Comparison of ENCODE assay signal across 1 cellular context in the genomic region with DNA sequence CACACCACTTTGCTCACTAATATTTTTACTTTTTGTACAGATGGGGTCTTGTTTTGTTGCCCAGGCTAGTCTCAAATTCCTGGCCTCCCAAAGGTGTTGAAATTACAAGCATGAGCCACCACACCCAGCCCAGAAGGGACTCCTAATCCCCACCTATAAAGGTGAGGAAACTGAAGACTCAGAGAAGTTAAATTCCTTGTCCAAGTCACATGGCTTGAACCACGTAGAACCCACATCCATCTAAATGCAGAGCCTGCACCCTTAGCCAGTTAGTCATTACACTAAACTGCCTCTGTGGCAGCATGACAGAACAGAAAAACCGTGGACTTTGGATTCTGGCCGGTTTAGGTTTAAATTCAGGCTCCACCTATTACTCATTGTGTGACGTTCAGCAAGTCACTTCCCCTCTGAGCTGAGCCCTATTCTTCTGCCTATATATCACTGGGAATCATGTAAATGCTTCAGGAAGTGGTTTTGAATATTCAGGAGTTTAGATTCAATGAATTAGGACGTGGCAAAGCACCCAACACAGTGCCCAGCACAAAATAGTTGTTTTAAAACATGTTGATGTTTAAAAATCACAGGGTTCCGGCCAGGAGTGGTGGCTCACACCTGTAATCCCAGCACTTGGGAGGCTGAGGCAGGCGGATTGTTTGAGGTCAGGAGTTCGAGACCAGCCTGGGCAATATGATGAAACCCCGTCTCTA.
A peak's percentile ranks its signal among the peaks of the same experiment; 100 is the strongest.
TF ChIP-seq lines count a peak whose summit lies in the region.

No MANE protein-coding gene starts in this region.

TF ChIP-seq in HepG2, 621 proteins besides CTCF, POLR2A, EP300 and RAD21 (continued from another document and continues in another):
- TF ChIP-seq NR2F1 (CRISPR knock-in tag; IDR thresholded peaks at IDR 0.05), result no peak
- no peak; the same call in 1 of the 2 replicates for TF ChIP-seq HDAC1 (CRISPR knock-in tag; IDR thresholded peaks at IDR 0.05)
- peak; percentile 76 for TF ChIP-seq ZNF772 (CRISPR knock-in tag; IDR thresholded peaks at IDR 0.05)
- peak; percentile 41; the same call in 1 of the 2 replicates for TF ChIP-seq ZC3H13 (CRISPR knock-in tag; IDR thresholded peaks at IDR 0.05)
- no peak for TF ChIP-seq PRMT3 (CRISPR knock-in tag; IDR thresholded peaks at IDR 0.05; ENCODE audit: borderline replicate concordance, low read depth)
- TF ChIP-seq ZNF12 (CRISPR knock-in tag; IDR thresholded peaks at IDR 0.05), result no peak
- no peak for TF ChIP-seq TOE1 (CRISPR knock-in tag; IDR thresholded peaks at IDR 0.05)
- peak; percentile 69; the same call in 1 of the 2 replicates for TF ChIP-seq SOX5 (CRISPR knock-in tag; IDR thresholded peaks at IDR 0.05; ENCODE audit: borderline replicate concordance)
- no peak for TF ChIP-seq MBD4 (IDR thresholded peaks at IDR 0.05; ENCODE audit: borderline replicate concordance, low read length)
- 0 out of 2 replicates have a peak, but pooled peaks have one; percentile 19 for TF ChIP-seq ZNF263 (CRISPR knock-in tag; IDR thresholded peaks at IDR 0.05)
- TF ChIP-seq FOXP1 (IDR thresholded peaks at IDR 0.05), result no peak
- no peak for TF ChIP-seq FOXP1 (CRISPR knock-in tag; IDR thresholded peaks at IDR 0.05)
- no peak for TF ChIP-seq CERS6 (CRISPR knock-in tag; IDR thresholded peaks at IDR 0.05)
- TF ChIP-seq ZBTB25 (CRISPR knock-in tag; IDR thresholded peaks at IDR 0.05), result no peak
- no peak for TF ChIP-seq ZNF282 (IDR thresholded peaks at IDR 0.05; ENCODE audit: partially characterized antibody)
- no peak for TF ChIP-seq ZFP41 (CRISPR knock-in tag; IDR thresholded peaks at IDR 0.05; ENCODE audit: borderline replicate concordance)
- TF ChIP-seq YEATS4 (CRISPR knock-in tag; IDR thresholded peaks at IDR 0.05; ENCODE audit: borderline replicate concordance), result peak; percentile 90
- TF ChIP-seq ZNF337 (CRISPR knock-in tag; IDR thresholded peaks at IDR 0.05; ENCODE audit: borderline replicate concordance, low read depth), result no peak
- no peak for TF ChIP-seq ZNF350 (CRISPR knock-in tag; IDR thresholded peaks at IDR 0.05; ENCODE audit: borderline replicate concordance, low read depth)
- no peak for TF ChIP-seq CEBPZ (IDR thresholded peaks at IDR 0.05; ENCODE audit: low read length)
- TF ChIP-seq SP5 (CRISPR knock-in tag; IDR thresholded peaks at IDR 0.05; ENCODE audit: borderline replicate concordance, low read depth), result 0 out of 2 replicates have a peak, but pooled peaks have one; percentile 42
- no peak for TF ChIP-seq SMARCC2 (IDR thresholded peaks at IDR 0.05)
- no peak for TF ChIP-seq ZFP91 (CRISPR knock-in tag; IDR thresholded peaks at IDR 0.05; ENCODE audit: borderline replicate concordance)
- TF ChIP-seq REPIN1 (CRISPR knock-in tag; IDR thresholded peaks at IDR 0.05; ENCODE audit: borderline replicate concordance, low read depth), result 0 out of 2 replicates have a peak, but pooled peaks have one; percentile 36
- TF ChIP-seq SP140L (CRISPR knock-in tag; IDR thresholded peaks at IDR 0.05; ENCODE audit: borderline replicate concordance), result no peak
- TF ChIP-seq ZNF687 (CRISPR knock-in tag; IDR thresholded peaks at IDR 0.05), result no peak
- TF ChIP-seq CC2D1A (CRISPR knock-in tag; IDR thresholded peaks at IDR 0.05), result no peak
- peak; percentile 70; the same call in 1 of the 2 replicates for TF ChIP-seq ZNF747 (CRISPR knock-in tag; IDR thresholded peaks at IDR 0.05; ENCODE audit: borderline replicate concordance)
- TF ChIP-seq ZNF780A (CRISPR knock-in tag; IDR thresholded peaks at IDR 0.05), result no peak
- no peak for TF ChIP-seq NCOA1 (CRISPR knock-in tag; IDR thresholded peaks at IDR 0.05)
- TF ChIP-seq ZSCAN12 (CRISPR knock-in tag; IDR thresholded peaks at IDR 0.05), result no peak
- no peak for TF ChIP-seq CCAR2 (optimal IDR thresholded peaks at IDR 0.05; ENCODE audit: low read depth, low read length)
- peak; percentile 79; the same call in 1 of the 2 replicates for TF ChIP-seq CHD4 (IDR thresholded peaks at IDR 0.05; ENCODE audit: borderline replicate concordance, low read length)
- TF ChIP-seq PAF1 (CRISPR knock-in tag; IDR thresholded peaks at IDR 0.05), result no peak
- TF ChIP-seq NFIB (CRISPR knock-in tag; IDR thresholded peaks at IDR 0.05; ENCODE audit: borderline replicate concordance), result no peak
- no peak for TF ChIP-seq NR2F6 (IDR thresholded peaks at IDR 0.05)
- TF ChIP-seq NR2F6 (CRISPR knock-in tag; IDR thresholded peaks at IDR 0.05), result 0 out of 2 replicates have a peak, but pooled peaks have one; percentile 16
- TF ChIP-seq ZSCAN22 (CRISPR knock-in tag; IDR thresholded peaks at IDR 0.05), result no peak
- peak; percentile 73; the same call in 1 of the 3 replicates for TF ChIP-seq MXI1 (IDR thresholded peaks at IDR 0.05; ENCODE audit: borderline replicate concordance, low read depth, low read length)
- TF ChIP-seq ZNF562 (CRISPR knock-in tag; IDR thresholded peaks at IDR 0.05; ENCODE audit: borderline replicate concordance), result no peak
- TF ChIP-seq DR1 (CRISPR knock-in tag; IDR thresholded peaks at IDR 0.05), result peak; percentile 29; the same call in 1 of the 2 replicates
- peak; percentile 72 for TF ChIP-seq MAFF (IDR thresholded peaks at IDR 0.05; ENCODE audit: low read depth, low read length)
- TF ChIP-seq BORCS8-MEF2B (CRISPR knock-in tag; IDR thresholded peaks at IDR 0.05), result 0 out of 2 replicates have a peak, but pooled peaks have one; percentile 17
- no peak for TF ChIP-seq ETS1 (CRISPR knock-in tag; IDR thresholded peaks at IDR 0.05)
- TF ChIP-seq, protein P1, sequence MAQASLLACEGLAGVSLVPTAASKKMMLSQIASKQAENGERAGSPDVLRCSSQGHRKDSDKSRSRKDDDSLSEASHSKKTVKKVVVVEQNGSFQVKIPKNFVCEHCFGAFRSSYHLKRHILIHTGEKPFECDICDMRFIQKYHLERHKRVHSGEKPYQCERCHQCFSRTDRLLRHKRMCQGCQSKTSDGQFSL (CRISPR knock-in tag; IDR thresholded peaks at IDR 0.05), result no peak
- no peak for TF ChIP-seq AFF4 (CRISPR knock-in tag; IDR thresholded peaks at IDR 0.05)
- TF ChIP-seq WIZ (CRISPR knock-in tag; IDR thresholded peaks at IDR 0.05), result no peak
- TF ChIP-seq ATAD3A (CRISPR knock-in tag; IDR thresholded peaks at IDR 0.05), result no peak
- peak; percentile 42; the same call in 1 of the 2 replicates for TF ChIP-seq ZNF567 (CRISPR knock-in tag; IDR thresholded peaks at IDR 0.05; ENCODE audit: borderline replicate concordance)
